In the genomic region with DNA sequence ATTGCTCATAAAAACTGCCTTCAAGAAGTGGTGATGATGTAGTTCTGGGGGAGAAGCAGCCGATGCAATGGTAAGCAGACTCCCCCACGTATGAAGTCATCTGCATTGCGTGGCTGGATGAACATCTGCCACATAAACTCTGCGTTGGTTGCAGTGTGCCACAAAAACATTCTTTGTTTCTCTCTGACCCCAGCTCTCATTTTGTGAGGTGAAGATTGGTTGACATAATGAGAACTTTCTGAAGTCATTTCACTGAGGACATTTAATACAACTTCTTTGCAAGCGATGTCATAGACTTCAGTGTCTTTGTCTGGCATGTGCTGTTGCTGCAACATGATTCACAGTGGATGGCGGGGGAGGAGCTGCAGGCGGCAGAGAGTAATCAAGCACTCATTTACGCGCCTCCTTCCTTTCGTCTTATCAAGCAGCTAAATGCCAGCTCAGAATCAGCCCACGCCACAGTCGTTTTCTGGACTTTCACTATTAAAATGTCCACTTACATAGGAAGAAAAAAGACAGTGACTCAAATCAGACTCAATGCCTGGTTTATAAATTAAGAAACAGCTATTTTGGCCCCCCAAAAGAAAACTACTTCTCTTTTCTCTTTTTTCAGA, we compare ENCODE assay signal across 1 cellular context.
TF ChIP-seq lines count a peak whose summit lies in the region.

No MANE protein-coding gene starts in this region.

TF ChIP-seq in HEK293, 187 proteins besides CTCF, POLR2A, EP300 and RAD21 (continued from another document and continues in another):
- TF ChIP-seq, protein P1, sequence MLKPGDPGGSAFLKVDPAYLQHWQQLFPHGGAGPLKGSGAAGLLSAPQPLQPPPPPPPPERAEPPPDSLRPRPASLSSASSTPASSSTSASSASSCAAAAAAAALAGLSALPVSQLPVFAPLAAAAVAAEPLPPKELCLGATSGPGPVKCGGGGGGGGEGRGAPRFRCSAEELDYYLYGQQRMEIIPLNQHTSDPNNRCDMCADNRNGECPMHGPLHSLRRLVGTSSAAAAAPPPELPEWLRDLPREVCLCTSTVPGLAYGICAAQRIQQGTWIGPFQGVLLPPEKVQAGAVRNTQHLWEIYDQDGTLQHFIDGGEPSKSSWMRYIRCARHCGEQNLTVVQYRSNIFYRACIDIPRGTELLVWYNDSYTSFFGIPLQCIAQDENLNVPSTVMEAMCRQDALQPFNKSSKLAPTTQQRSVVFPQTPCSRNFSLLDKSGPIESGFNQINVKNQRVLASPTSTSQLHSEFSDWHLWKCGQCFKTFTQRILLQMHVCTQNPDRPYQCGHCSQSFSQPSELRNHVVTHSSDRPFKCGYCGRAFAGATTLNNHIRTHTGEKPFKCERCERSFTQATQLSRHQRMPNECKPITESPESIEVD (tag by site-specific recombination; IDR thresholded peaks at IDR 0.05), result 0 out of 2 replicates have a peak, but pooled peaks have one; percentile 16
- TF ChIP-seq TRIM28 (IDR thresholded peaks at IDR 0.05; ENCODE audit: borderline replicate concordance, low read length), result peak; percentile 86
- TF ChIP-seq ZNF843 (tag by site-specific recombination; IDR thresholded peaks at IDR 0.05), result peak; percentile 46; the same call in 1 of the 2 replicates
- TF ChIP-seq ZNF423 (tag by site-specific recombination; IDR thresholded peaks at IDR 0.05), result no peak
- 0 out of 2 replicates have a peak, but pooled peaks have one; percentile 11 for TF ChIP-seq PRDM10 (tag by site-specific recombination; IDR thresholded peaks at IDR 0.05)
- TF ChIP-seq SP2 (tag by site-specific recombination; IDR thresholded peaks at IDR 0.05), result no peak
- no peak for TF ChIP-seq AEBP2 (tag by site-specific recombination; IDR thresholded peaks at IDR 0.05; ENCODE audit: borderline replicate concordance)
- no peak for TF ChIP-seq ZNF768 (tag by site-specific recombination; IDR thresholded peaks at IDR 0.05)
- TF ChIP-seq ZBTB26 (tag by site-specific recombination; optimal IDR thresholded peaks at IDR 0.05), result no peak
- TF ChIP-seq KLF16 (tag by site-specific recombination; IDR thresholded peaks at IDR 0.05), result no peak
- TF ChIP-seq ZFP41 (tag by site-specific recombination; IDR thresholded peaks at IDR 0.05; ENCODE audit: borderline replicate concordance), result no peak
- peak; percentile 82 for TF ChIP-seq ZNF660 (tag by site-specific recombination; IDR thresholded peaks at IDR 0.05)
- peak; percentile 69 for TF ChIP-seq GLIS1 (tag by site-specific recombination; IDR thresholded peaks at IDR 0.05)
- TF ChIP-seq ZNF16 (tag by site-specific recombination; IDR thresholded peaks at IDR 0.05; ENCODE audit: low read depth), result no peak
- TF ChIP-seq ZNF624 (tag by site-specific recombination; IDR thresholded peaks at IDR 0.05), result no peak
- TF ChIP-seq ZNF791 (tag by site-specific recombination; IDR thresholded peaks at IDR 0.05), result no peak
- TF ChIP-seq ZNF561 (tag by site-specific recombination; IDR thresholded peaks at IDR 0.05; ENCODE audit: borderline replicate concordance), result 0 out of 2 replicates have a peak, but pooled peaks have one; percentile 39
- TF ChIP-seq ZNF621 (tag by site-specific recombination; IDR thresholded peaks at IDR 0.05), result no peak
- TF ChIP-seq ZNF394 (tag by site-specific recombination; IDR thresholded peaks at IDR 0.05; ENCODE audit: borderline replicate concordance), result peak; percentile 73
- peak; percentile 96 for TF ChIP-seq ZBTB21 (tag by site-specific recombination; IDR thresholded peaks at IDR 0.05)
- no peak for TF ChIP-seq ZBTB8A (tag by site-specific recombination; IDR thresholded peaks at IDR 0.05)
- peak; percentile 56 for TF ChIP-seq SP7 (tag by site-specific recombination; IDR thresholded peaks at IDR 0.05)
- no peak for TF ChIP-seq ZNF174 (tag by site-specific recombination; IDR thresholded peaks at IDR 0.05)
- TF ChIP-seq, protein P2, sequence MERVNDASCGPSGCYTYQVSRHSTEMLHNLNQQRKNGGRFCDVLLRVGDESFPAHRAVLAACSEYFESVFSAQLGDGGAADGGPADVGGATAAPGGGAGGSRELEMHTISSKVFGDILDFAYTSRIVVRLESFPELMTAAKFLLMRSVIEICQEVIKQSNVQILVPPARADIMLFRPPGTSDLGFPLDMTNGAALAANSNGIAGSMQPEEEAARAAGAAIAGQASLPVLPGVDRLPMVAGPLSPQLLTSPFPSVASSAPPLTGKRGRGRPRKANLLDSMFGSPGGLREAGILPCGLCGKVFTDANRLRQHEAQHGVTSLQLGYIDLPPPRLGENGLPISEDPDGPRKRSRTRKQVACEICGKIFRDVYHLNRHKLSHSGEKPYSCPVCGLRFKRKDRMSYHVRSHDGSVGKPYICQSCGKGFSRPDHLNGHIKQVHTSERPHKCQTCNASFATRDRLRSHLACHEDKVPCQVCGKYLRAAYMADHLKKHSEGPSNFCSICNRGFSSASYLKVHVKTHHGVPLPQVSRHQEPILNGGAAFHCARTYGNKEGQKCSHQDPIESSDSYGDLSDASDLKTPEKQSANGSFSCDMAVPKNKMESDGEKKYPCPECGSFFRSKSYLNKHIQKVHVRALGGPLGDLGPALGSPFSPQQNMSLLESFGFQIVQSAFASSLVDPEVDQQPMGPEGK (tag by site-specific recombination; IDR thresholded peaks at IDR 0.05), result peak; percentile 66
- no peak for TF ChIP-seq ZNF777 (tag by site-specific recombination; IDR thresholded peaks at IDR 0.05; ENCODE audit: borderline replicate concordance)
- no peak for TF ChIP-seq GLI4 (tag by site-specific recombination; IDR thresholded peaks at IDR 0.05)
- no peak for TF ChIP-seq ZNF121 (tag by site-specific recombination; IDR thresholded peaks at IDR 0.05)
- TF ChIP-seq PRDM1 (tag by site-specific recombination; IDR thresholded peaks at IDR 0.05), result peak; percentile 81
- TF ChIP-seq ZEB2 (tag by site-specific recombination; IDR thresholded peaks at IDR 0.05), result peak; percentile 87
- no peak for TF ChIP-seq ZNF302 (tag by site-specific recombination; IDR thresholded peaks at IDR 0.05; ENCODE audit: low read depth)
- TF ChIP-seq FEZF1 (tag by site-specific recombination; IDR thresholded peaks at IDR 0.05), result peak; percentile 31; the same call in 1 of the 2 replicates
- TF ChIP-seq SALL2 (tag by site-specific recombination; IDR thresholded peaks at IDR 0.05; ENCODE audit: borderline replicate concordance), result no peak
- peak; percentile 74; the same call in 1 of the 2 replicates for TF ChIP-seq ZNF2 (tag by site-specific recombination; IDR thresholded peaks at IDR 0.05)
- TF ChIP-seq SETDB1 (IDR thresholded peaks at IDR 0.05; ENCODE audit: insufficient read length, low read length), result no peak
- peak; percentile 89 for TF ChIP-seq ZNF398 (tag by site-specific recombination; IDR thresholded peaks at IDR 0.05)
- TF ChIP-seq ZSCAN23 (tag by site-specific recombination; IDR thresholded peaks at IDR 0.05), result no peak
- no peak for TF ChIP-seq ZNF701 (tag by site-specific recombination; IDR thresholded peaks at IDR 0.05)
- peak; percentile 87 for TF ChIP-seq EGR2 (tag by site-specific recombination; IDR thresholded peaks at IDR 0.05; ENCODE audit: low read depth)
- TF ChIP-seq ZNF548 (tag by site-specific recombination; IDR thresholded peaks at IDR 0.05), result peak; percentile 80
- peak; percentile 22; the same call in 1 of the 2 replicates for TF ChIP-seq ZNF585B (tag by site-specific recombination; IDR thresholded peaks at IDR 0.05)
- TF ChIP-seq, protein P3, sequence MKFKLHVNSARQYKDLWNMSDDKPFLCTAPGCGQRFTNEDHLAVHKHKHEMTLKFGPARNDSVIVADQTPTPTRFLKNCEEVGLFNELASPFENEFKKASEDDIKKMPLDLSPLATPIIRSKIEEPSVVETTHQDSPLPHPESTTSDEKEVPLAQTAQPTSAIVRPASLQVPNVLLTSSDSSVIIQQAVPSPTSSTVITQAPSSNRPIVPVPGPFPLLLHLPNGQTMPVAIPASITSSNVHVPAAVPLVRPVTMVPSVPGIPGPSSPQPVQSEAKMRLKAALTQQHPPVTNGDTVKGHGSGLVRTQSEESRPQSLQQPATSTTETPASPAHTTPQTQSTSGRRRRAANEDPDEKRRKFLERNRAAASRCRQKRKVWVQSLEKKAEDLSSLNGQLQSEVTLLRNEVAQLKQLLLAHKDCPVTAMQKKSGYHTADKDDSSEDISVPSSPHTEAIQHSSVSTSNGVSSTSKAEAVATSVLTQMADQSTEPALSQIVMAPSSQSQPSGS (tag by site-specific recombination; IDR thresholded peaks at IDR 0.05; ENCODE audit: low read depth), result peak; percentile 90
- TF ChIP-seq, protein P4, sequence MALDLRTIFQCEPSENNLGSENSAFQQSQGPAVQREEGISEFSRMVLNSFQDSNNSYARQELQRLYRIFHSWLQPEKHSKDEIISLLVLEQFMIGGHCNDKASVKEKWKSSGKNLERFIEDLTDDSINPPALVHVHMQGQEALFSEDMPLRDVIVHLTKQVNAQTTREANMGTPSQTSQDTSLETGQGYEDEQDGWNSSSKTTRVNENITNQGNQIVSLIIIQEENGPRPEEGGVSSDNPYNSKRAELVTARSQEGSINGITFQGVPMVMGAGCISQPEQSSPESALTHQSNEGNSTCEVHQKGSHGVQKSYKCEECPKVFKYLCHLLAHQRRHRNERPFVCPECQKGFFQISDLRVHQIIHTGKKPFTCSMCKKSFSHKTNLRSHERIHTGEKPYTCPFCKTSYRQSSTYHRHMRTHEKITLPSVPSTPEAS (tag by site-specific recombination; IDR thresholded peaks at IDR 0.05), result no peak
- TF ChIP-seq, protein P5, sequence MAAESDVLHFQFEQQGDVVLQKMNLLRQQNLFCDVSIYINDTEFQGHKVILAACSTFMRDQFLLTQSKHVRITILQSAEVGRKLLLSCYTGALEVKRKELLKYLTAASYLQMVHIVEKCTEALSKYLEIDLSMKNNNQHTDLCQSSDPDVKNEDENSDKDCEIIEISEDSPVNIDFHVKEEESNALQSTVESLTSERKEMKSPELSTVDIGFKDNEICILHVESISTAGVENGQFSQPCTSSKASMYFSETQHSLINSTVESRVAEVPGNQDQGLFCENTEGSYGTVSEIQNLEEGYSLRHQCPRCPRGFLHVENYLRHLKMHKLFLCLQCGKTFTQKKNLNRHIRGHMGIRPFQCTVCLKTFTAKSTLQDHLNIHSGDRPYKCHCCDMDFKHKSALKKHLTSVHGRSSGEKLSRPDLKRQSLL (tag by site-specific recombination; IDR thresholded peaks at IDR 0.05), result no peak
- no peak for TF ChIP-seq ZNF664 (tag by site-specific recombination; IDR thresholded peaks at IDR 0.05)
